In the genomic region with DNA sequence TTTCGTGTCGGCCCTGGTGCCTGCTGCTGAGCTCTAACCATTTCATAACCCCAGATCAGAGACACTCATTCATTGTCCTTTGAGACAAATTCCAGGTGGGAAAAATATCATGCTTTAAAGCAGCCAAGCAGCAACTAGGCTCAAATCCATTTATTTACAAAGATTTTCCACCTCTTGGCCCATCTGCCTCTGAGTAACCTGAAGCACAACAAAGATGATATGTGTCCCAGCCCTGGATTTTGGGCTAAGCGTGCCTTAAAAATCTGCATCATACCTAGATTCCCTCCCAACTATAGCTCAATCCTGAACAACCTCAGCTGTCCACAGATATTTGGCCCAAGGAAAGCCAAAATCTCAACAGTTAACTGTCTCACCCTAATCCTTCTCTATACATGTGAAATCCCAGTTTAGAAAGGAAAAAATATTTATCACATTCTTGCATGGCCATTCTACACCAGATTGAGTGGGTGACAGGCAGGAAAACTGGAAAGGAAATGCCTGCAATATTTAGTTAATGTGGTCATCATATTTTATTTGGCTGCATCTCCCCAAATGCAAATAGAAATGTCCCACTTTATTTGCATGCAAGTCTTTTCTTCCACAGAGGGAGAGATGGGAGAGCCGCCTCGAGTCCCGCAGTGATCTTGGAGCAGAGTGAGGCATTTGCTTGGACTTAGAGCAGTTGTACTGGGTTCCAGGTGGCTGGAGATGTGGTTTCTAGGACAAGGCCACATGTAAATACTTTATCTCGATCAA, we compare ENCODE assay signal across 1 cellular context.
TF ChIP-seq lines count a peak whose summit lies in the region.

No MANE protein-coding gene starts in this region.

TF ChIP-seq in SK-N-SH, 30 proteins besides CTCF, POLR2A, EP300 and RAD21 (continued from another document):
- TF ChIP-seq, protein P1, sequence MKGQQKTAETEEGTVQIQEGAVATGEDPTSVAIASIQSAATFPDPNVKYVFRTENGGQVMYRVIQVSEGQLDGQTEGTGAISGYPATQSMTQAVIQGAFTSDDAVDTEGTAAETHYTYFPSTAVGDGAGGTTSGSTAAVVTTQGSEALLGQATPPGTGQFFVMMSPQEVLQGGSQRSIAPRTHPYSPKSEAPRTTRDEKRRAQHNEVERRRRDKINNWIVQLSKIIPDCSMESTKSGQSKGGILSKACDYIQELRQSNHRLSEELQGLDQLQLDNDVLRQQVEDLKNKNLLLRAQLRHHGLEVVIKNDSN (IDR thresholded peaks at IDR 0.05; ENCODE audit: borderline replicate concordance, low read depth) = no peak
- peak; percentile 55; the same call in 1 of the 2 replicates for TF ChIP-seq TEAD4 (IDR thresholded peaks at IDR 0.05; ENCODE audit: borderline replicate concordance, insufficient read depth)
- TF ChIP-seq YY1 (IDR thresholded peaks at IDR 0.05; ENCODE audit: low read depth) = no peak
- no peak for TF ChIP-seq SMC3 (IDR thresholded peaks at IDR 0.05; ENCODE audit: low read depth, low read length)
- TF ChIP-seq FOXM1 (IDR thresholded peaks at IDR 0.05; ENCODE audit: low read depth) = no peak
- no peak for TF ChIP-seq EZH2phosphoT487 (IDR thresholded peaks at IDR 0.05; ENCODE audit: borderline replicate concordance, low read depth)
- no peak for TF ChIP-seq NRF1 (IDR thresholded peaks at IDR 0.05; ENCODE audit: low read depth, low read length)
- TF ChIP-seq, protein P2, sequence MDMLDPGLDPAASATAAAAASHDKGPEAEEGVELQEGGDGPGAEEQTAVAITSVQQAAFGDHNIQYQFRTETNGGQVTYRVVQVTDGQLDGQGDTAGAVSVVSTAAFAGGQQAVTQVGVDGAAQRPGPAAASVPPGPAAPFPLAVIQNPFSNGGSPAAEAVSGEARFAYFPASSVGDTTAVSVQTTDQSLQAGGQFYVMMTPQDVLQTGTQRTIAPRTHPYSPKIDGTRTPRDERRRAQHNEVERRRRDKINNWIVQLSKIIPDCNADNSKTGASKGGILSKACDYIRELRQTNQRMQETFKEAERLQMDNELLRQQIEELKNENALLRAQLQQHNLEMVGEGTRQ (IDR thresholded peaks at IDR 0.05; ENCODE audit: borderline replicate concordance, low read depth, low read length) = no peak
- TF ChIP-seq SIN3A (IDR thresholded peaks at IDR 0.05; ENCODE audit: borderline replicate concordance, low read depth, low read length) = no peak
- TF ChIP-seq GABPA (IDR thresholded peaks at IDR 0.05; ENCODE audit: low read depth) = no peak
- TF ChIP-seq POLR2AphosphoS5 (IDR thresholded peaks at IDR 0.05; ENCODE audit: low read depth, low read length) = no peak
- TF ChIP-seq MEF2A (IDR thresholded peaks at IDR 0.05; ENCODE audit: borderline replicate concordance, low read depth) = no peak
- TF ChIP-seq FOSL2 (IDR thresholded peaks at IDR 0.05; ENCODE audit: borderline replicate concordance, low read depth) = peak; percentile 27; the same call in 1 of the 2 replicates
